Comparison of ENCODE assay signal across 1 cellular context in the genomic region with DNA sequence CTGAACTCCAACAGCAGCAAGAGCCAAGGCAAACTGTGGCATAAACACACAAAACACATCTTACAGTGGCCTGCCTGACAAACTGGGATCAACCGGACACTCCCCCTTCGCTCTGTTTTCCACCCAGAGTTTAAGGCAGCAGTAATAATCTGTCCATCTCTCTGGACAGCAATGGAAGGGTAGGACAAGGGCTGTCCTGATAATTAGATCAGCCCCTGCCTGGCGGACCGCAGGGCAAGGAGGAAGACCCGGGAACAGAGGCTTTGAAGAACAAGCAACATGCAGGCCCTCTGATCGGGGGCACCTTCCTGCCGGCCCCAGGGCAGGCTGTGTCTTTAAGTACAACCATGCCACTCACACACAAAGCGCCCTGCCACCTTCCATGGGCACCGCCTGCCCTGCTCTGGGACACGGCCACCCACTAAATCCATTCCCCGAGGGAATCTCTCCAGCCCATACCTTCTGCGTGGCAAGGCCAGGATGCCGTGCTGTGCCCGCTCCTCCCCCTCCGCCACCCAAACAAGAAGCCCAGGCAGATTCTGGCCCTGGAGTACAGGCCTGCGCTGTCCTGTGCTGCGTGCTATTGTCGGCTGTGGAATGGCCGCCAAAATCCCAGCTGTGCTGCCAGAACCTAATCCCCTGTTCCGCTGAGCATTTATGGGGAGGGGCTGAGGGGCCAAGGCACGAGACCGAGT.
A peak's percentile ranks its signal among the peaks of the same experiment; 100 is the strongest.
TF ChIP-seq lines count a peak whose summit lies in the region.

No MANE protein-coding gene starts in this region.

TF ChIP-seq in HepG2, 621 proteins besides CTCF, POLR2A, EP300 and RAD21 (continued from another document and continues in another):
- TF ChIP-seq ZNF318 (CRISPR knock-in tag; IDR thresholded peaks at IDR 0.05) (0 out of 2 replicates have a peak, but pooled peaks have one; percentile 22), SIN3A (IDR thresholded peaks at IDR 0.05; ENCODE audit: borderline replicate concordance, low read depth, low read length) (no peak), ZNF350 (CRISPR knock-in tag; IDR thresholded peaks at IDR 0.05; ENCODE audit: borderline replicate concordance, low read depth) (peak; percentile 42; the same call in 1 of the 2 replicates), ELF3 (CRISPR knock-in tag; IDR thresholded peaks at IDR 0.05) (0 out of 2 replicates have a peak, but pooled peaks have one; percentile 9), ZFP90 (CRISPR knock-in tag; IDR thresholded peaks at IDR 0.05; ENCODE audit: borderline replicate concordance) (0 out of 2 replicates have a peak, but pooled peaks have one; percentile 69), BRD4 (CRISPR knock-in tag; IDR thresholded peaks at IDR 0.05) (peak; percentile 67; the same call in 1 of the 2 replicates), HMGA1 (CRISPR knock-in tag; conservative IDR thresholded peaks at IDR 0.05) (no peak), TOPORS (CRISPR knock-in tag; IDR thresholded peaks at IDR 0.05) (no peak), ZMYM4 (CRISPR knock-in tag; IDR thresholded peaks at IDR 0.05) (no peak; the same call in 1 of the 2 replicates), ZNF768 (CRISPR knock-in tag; IDR thresholded peaks at IDR 0.05) (peak; percentile 38; the same call in 1 of the 2 replicates), ZNF775 (CRISPR knock-in tag; IDR thresholded peaks at IDR 0.05; ENCODE audit: borderline replicate concordance) (no peak), SNAI1 (CRISPR knock-in tag; IDR thresholded peaks at IDR 0.05; ENCODE audit: borderline replicate concordance) (no peak), RBFOX2 (IDR thresholded peaks at IDR 0.05; ENCODE audit: low read depth, low read length) (peak; percentile 46), ZNF646 (CRISPR knock-in tag; IDR thresholded peaks at IDR 0.05) (0 out of 2 replicates have a peak, but pooled peaks have one; percentile 14), YEATS4 (CRISPR knock-in tag; IDR thresholded peaks at IDR 0.05; ENCODE audit: borderline replicate concordance) (peak; percentile 39; the same call in 1 of the 2 replicates), ZHX1 (CRISPR knock-in tag; IDR thresholded peaks at IDR 0.05; ENCODE audit: low read depth) (peak; percentile 48; the same call in 1 of the 2 replicates), ZNF451 (CRISPR knock-in tag; IDR thresholded peaks at IDR 0.05) (no peak)
- TF ChIP-seq, protein P1, sequence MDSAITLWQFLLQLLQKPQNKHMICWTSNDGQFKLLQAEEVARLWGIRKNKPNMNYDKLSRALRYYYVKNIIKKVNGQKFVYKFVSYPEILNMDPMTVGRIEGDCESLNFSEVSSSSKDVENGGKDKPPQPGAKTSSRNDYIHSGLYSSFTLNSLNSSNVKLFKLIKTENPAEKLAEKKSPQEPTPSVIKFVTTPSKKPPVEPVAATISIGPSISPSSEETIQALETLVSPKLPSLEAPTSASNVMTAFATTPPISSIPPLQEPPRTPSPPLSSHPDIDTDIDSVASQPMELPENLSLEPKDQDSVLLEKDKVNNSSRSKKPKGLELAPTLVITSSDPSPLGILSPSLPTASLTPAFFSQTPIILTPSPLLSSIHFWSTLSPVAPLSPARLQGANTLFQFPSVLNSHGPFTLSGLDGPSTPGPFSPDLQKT (CRISPR knock-in tag; IDR thresholded peaks at IDR 0.05; ENCODE audit: borderline replicate concordance) = no peak
- TF ChIP-seq, protein P2, sequence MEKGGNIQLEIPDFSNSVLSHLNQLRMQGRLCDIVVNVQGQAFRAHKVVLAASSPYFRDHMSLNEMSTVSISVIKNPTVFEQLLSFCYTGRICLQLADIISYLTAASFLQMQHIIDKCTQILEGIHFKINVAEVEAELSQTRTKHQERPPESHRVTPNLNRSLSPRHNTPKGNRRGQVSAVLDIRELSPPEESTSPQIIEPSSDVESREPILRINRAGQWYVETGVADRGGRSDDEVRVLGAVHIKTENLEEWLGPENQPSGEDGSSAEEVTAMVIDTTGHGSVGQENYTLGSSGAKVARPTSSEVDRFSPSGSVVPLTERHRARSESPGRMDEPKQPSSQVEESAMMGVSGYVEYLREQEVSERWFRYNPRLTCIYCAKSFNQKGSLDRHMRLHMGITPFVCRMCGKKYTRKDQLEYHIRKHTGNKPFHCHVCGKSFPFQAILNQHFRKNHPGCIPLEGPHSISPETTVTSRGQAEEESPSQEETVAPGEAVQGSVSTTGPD (CRISPR knock-in tag; IDR thresholded peaks at IDR 0.05) = 0 out of 2 replicates have a peak, but pooled peaks have one; percentile 41
- TF ChIP-seq, protein P3, sequence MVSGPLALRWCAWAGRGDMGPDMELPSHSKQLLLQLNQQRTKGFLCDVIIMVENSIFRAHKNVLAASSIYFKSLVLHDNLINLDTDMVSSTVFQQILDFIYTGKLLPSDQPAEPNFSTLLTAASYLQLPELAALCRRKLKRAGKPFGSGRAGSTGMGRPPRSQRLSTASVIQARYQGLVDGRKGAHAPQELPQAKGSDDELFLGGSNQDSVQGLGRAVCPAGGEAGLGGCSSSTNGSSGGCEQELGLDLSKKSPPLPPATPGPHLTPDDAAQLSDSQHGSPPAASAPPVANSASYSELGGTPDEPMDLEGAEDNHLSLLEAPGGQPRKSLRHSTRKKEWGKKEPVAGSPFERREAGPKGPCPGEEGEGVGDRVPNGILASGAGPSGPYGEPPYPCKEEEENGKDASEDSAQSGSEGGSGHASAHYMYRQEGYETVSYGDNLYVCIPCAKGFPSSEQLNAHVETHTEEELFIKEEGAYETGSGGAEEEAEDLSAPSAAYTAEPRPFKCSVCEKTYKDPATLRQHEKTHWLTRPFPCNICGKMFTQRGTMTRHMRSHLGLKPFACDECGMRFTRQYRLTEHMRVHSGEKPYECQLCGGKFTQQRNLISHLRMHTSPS (CRISPR knock-in tag; IDR thresholded peaks at IDR 0.05; ENCODE audit: low read depth) = peak; percentile 72; the same call in 1 of the 2 replicates
- TF ChIP-seq, protein P4, sequence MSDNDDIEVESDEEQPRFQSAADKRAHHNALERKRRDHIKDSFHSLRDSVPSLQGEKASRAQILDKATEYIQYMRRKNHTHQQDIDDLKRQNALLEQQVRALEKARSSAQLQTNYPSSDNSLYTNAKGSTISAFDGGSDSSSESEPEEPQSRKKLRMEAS (IDR thresholded peaks at IDR 0.05) = peak; percentile 38
- TF ChIP-seq, protein P5, sequence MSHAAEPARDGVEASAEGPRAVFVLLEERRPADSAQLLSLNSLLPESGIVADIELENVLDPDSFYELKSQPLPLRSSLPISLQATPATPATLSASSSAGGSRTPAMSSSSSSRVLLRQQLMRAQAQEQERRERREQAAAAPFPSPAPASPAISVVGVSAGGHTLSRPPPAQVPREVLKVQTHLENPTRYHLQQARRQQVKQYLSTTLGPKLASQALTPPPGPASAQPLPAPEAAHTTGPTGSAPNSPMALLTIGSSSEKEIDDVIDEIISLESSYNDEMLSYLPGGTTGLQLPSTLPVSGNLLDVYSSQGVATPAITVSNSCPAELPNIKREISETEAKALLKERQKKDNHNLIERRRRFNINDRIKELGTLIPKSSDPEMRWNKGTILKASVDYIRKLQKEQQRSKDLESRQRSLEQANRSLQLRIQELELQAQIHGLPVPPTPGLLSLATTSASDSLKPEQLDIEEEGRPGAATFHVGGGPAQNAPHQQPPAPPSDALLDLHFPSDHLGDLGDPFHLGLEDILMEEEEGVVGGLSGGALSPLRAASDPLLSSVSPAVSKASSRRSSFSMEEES (CRISPR knock-in tag; IDR thresholded peaks at IDR 0.05) = 0 out of 2 replicates have a peak, but pooled peaks have one; percentile 13
